In genomic region chr11:131690776-131691557, GRCh38 we compare ENCODE assay signal across 10 cellular contexts.
"Had no signal": no experiment of that assay in that cellular context is flagged by ENCODE, and none has a peak within 500 bp of the region (broad histone marks: within the 10 kb centered on the region; RNA-seq: fewer than 3 reads in every experiment).

No MANE protein-coding gene starts in this region.

- H3K27ac Mint-ChIP-seq: activated naive CD4-positive, alpha-beta T cell treated with anti-CD3 and anti-CD28 coated beads for 36 hours; activated T-helper 2 cell treated with anti-CD3 and anti-CD28 coated beads, Interferon-gamma antibody, Interleukin-2, Interleukin-4, amounts not matched to agents 10 μg/mL and 5 μg/mL and 100 μg/mL, durations not matched to agents 14 hours and 24 hours and 36 hours; nephron had no signal

- DNase-seq: activated CD4-positive, CD25-positive, alpha-beta regulatory T cell treated with anti-CD3 and anti-CD28 coated beads, Interleukin-2, amount 50 U/mL, for 72 hours; activated T-cell treated with anti-CD3 and anti-CD28 coated beads, Interleukin-2, amount 50 U/mL, for 1 hour; esophagus squamous epithelium; T-helper 1 cell; T1000 had no signal

- ATAC-seq: sciatic nerve had no signal

- H3K4me3 ChIP-seq: cardiac muscle cell, esophagus squamous epithelium had no signal

- H3K4me3 Mint-ChIP-seq: activated naive CD4-positive, alpha-beta T cell treated with anti-CD3 and anti-CD28 coated beads for 36 hours; nephron had no signal

- H3K36me3 ChIP-seq: cardiac muscle cell, esophagus squamous epithelium had no signal

- H3K9me3 ChIP-seq: esophagus squamous epithelium had no signal

- H3K9me3 Mint-ChIP-seq: activated T-helper 2 cell treated with anti-CD3 and anti-CD28 coated beads, Interferon-gamma antibody, Interleukin-2, Interleukin-4, amounts not matched to agents 10 μg/mL and 5 μg/mL and 100 μg/mL, durations not matched to agents 14 hours and 24 hours and 36 hours; nephron had no signal

- H3K27ac ChIP-seq: cardiac muscle cell, esophagus squamous epithelium had no signal
